Comparison of ENCODE assay signal across 8 cellular contexts in genomic region chr17:75845058-75845711, GRCh38. TPM values are rescaled to one million over a fixed set of nuclear protein-coding genes. Genes with fewer than 3 reads are reported as not detected.
DNase-seq lines count a peak whose midpoint lies in the region; ATAC-seq and TF ChIP-seq lines count a peak whose summit lies in the region.

No MANE protein-coding gene starts in this region.

- peak; percentile 79 for TF ChIP-seq CTCF in BE2C (IDR thresholded peaks at IDR 0.05; ENCODE audit: low read depth, low read length)
- TF ChIP-seq CTCF in esophagus muscularis mucosa (IDR thresholded peaks at IDR 0.05): peak; percentile 68 to 92 (median 69)
- peak; percentile 73 to 89 (median 83) for TF ChIP-seq CTCF in tibial nerve (IDR thresholded peaks at IDR 0.05)

- H3K36me3 Mint-ChIP-seq in naive thymus-derived CD4-positive, alpha-beta T cell: peaks cover 0 to 28% (median 10%) of the 10 kb centered on the region in 5 donors

- peaks cover 4 to 36% (median 19%) of the 10 kb centered on the region in 7 donors for H3K4me1 Mint-ChIP-seq in naive thymus-derived CD4-positive, alpha-beta T cell

- no peaks in the 10 kb centered on the region for H3K27me3 Mint-ChIP-seq in naive thymus-derived CD4-positive, alpha-beta T cell

- H3K36me3 ChIP-seq in BE2C (peaks cover 15% of the 10 kb centered on the region), esophagus muscularis mucosa (peaks cover 39 to 67% (median 48%) of the 10 kb centered on the region in 4 donors), tibial nerve (peaks cover 0 to 81% (median 39%) of the 10 kb centered on the region in 3 donors)
- H3K36me3 ChIP-seq in naive thymus-derived CD4-positive, alpha-beta T cell (ENCODE audit: control insufficient read depth in 2 of 3, insufficient read depth in 3 of 3, low read length in 3 of 3): peaks cover 7 to 66% (median 21%) of the 10 kb centered on the region in 3 experiments

- no peaks in the 10 kb centered on the region for H3K27me3 ChIP-seq in BE2C
- no peaks in the 10 kb centered on the region for H3K27me3 ChIP-seq in esophagus muscularis mucosa
- H3K27me3 ChIP-seq in naive thymus-derived CD4-positive, alpha-beta T cell (ENCODE audit: control insufficient read depth in 2 of 2, insufficient read depth in 2 of 2, low read length in 2 of 2): no peaks in the 10 kb centered on the region
- no peaks in the 10 kb centered on the region for H3K27me3 ChIP-seq in tibial nerve

- H3K9me3 ChIP-seq in BE2C (no peaks in the 10 kb centered on the region), esophagus muscularis mucosa (no peaks in the 10 kb centered on the region), tibial nerve (no peaks in the 10 kb centered on the region)
- no peaks in the 10 kb centered on the region for H3K9me3 ChIP-seq in naive thymus-derived CD4-positive, alpha-beta T cell (ENCODE audit: control insufficient read depth in 2 of 3, low read length in 3 of 3)

- H3K27ac Mint-ChIP-seq in naive thymus-derived CD4-positive, alpha-beta T cell: peak overlapping the region in 8 of 9 donors; percentile 28 to 98 (median 62)

- TF ChIP-seq EP300 in esophagus muscularis mucosa (IDR thresholded peaks at IDR 0.05) (no peak), tibial nerve (IDR thresholded peaks at IDR 0.05) (peak in 1 of 2 donors; percentile 32)

- ATAC-seq in GM18868 (IDR thresholded peaks at IDR 0.05; ENCODE audit: unreplicated experiment) (peak; percentile 66), HG03066 (IDR thresholded peaks at IDR 0.05; ENCODE audit: low read depth, unreplicated experiment) (peak; percentile 78)
- ATAC-seq in naive thymus-derived CD4-positive, alpha-beta T cell: peak; percentile 68

- POLR2A ChIA-PET in naive thymus-derived CD4-positive, alpha-beta T cell (lab: Charles Lee): interaction anchor here (1.0 to 16.6 kb wide), 12 partner anchors 9 to 92 kb away, joined by 4 to 238 read pairs (median 14); partner anchors contain the start of genes TRIM47, TRIM65, UNK and WBP2

- DNase-seq in BE2C: peak; percentile 94
- peak; percentile 61 for DNase-seq in NCI-H69 (lab: John Stamatoyannopoulos, UW)
- DNase-seq in activated CD8-positive, alpha-beta memory T cell treated with anti-CD3 and anti-CD28 coated beads, Interleukin-2, amount 50 U/mL, for 4 hours: peak; percentile 60
- DNase-seq in esophagus muscularis mucosa (ENCODE audit: extremely low spot score): no peak
- peak in 7 of 9 donors; percentile 41 to 67 (median 46) for DNase-seq in naive thymus-derived CD4-positive, alpha-beta T cell
- peak; percentile 59 to 66 for DNase-seq in tibial nerve (ENCODE audit: low spot score in 2 of 2)

- H3K9me3 Mint-ChIP-seq in naive thymus-derived CD4-positive, alpha-beta T cell: no peaks in the 10 kb centered on the region

- CTCF ChIA-PET in naive thymus-derived CD4-positive, alpha-beta T cell (lab: Charles Lee): interaction anchor here (0.6 to 3.3 kb wide), 4 partner anchors 10 to 161 kb away, joined by 3 to 17 read pairs (median 12); partner anchors contain the start of gene WBP2

- H3K27ac ChIP-seq in esophagus muscularis mucosa (replicated peaks in 1 of 4): peak overlapping the region; percentile 71 to 73 (median 72)
- peak overlapping the region; percentile 97 for H3K27ac ChIP-seq in naive thymus-derived CD4-positive, alpha-beta T cell (ENCODE audit: low read depth, low read length)
- H3K27ac ChIP-seq in tibial nerve: peak overlapping the region; percentile 36 to 85 (median 80)

- H3K4me1 ChIP-seq in BE2C: peaks cover 15% of the 10 kb centered on the region
- peaks cover 57 to 63% (median 60%) of the 10 kb centered on the region in 4 donors for H3K4me1 ChIP-seq in esophagus muscularis mucosa
- peaks cover 21 to 30% of the 10 kb centered on the region in 2 donors for H3K4me1 ChIP-seq in naive thymus-derived CD4-positive, alpha-beta T cell (ENCODE audit: control insufficient read depth in 2 of 2, insufficient read depth in 2 of 2, low read length in 2 of 2)
- H3K4me1 ChIP-seq in tibial nerve: peaks cover 0 to 59% (median 19%) of the 10 kb centered on the region in 4 donors

- peak overlapping the region in 9 of 10 donors; percentile 34 to 93 (median 50) for H3K4me3 Mint-ChIP-seq in naive thymus-derived CD4-positive, alpha-beta T cell

- 43% methylated on average over 11 of the region's 21 CpGs for WGBS in esophagus muscularis mucosa
- 39 to 43% methylated on average over 9 to 21 of the region's 21 CpGs for WGBS in tibial nerve, 2 donors

- peak; percentile 27 for TF ChIP-seq POLR2A in esophagus muscularis mucosa (IDR thresholded peaks at IDR 0.05; ENCODE audit: low read depth)
- no peak for TF ChIP-seq POLR2A in tibial nerve (IDR thresholded peaks at IDR 0.05)

- H3K4me3 ChIP-seq in BE2C (ENCODE audit: low read depth, low read length) (no peak overlapping the region), esophagus muscularis mucosa (peak overlapping the region in 2 of 4 donors; percentile 5 to 28), tibial nerve (no peak overlapping the region)
- no peak overlapping the region for H3K4me3 ChIP-seq in naive thymus-derived CD4-positive, alpha-beta T cell (ENCODE audit: low read length)

- intact Hi-C loops in esophagus muscularis mucosa (cut with DNase I): loop anchor here (5.0 kb wide), 1 partner anchor 37 kb away; no protein-coding TSS in a partner anchor
- intact Hi-C loops in naive thymus-derived CD4-positive, alpha-beta T cell (cut with micrococcal nuclease): loop anchor here in 1 of 2 donors (2.0 kb wide), 1 partner anchor 16 kb away; no protein-coding TSS in a partner anchor

RNA-seq across cellular contexts. Expression of gene UNC13D, which starts 1.0 kb away (rescaled TPM):
- polyA plus RNA-seq in BE2C (2012; ENCODE audit: insufficient read depth, insufficient read length, low read depth): 23.0 TPM
- total RNA-seq in esophagus muscularis mucosa (1 to 10 TPM; 5.9 to 10.0 (median 9.0) TPM), tibial nerve (10 to 100 TPM; 10.5 to 53.1 (median 22.6) TPM)
- 100 to 1,000 TPM; 145 to 201 (median 152) TPM for total RNA-seq in naive thymus-derived CD4-positive, alpha-beta T cell
- polyA plus RNA-seq in naive thymus-derived CD4-positive, alpha-beta T cell: 10 to 100 TPM; 44.5 to 83.3 TPM

RNA-seq across cellular contexts. Expression of gene WBP2, which starts 9.9 kb away (rescaled TPM):
- 228 TPM for polyA plus RNA-seq in BE2C (2012; ENCODE audit: insufficient read depth, insufficient read length, low read depth)
- total RNA-seq in esophagus muscularis mucosa (10 to 100 TPM; 48.2 to 95.8 (median 85.2) TPM), tibial nerve (10 to 100 TPM; 63.5 to 79.7 (median 71.0) TPM)
- 100 to 1,000 TPM in 3 of 5 experiments, 10 to 100 TPM in 2; 87.7 to 159 (median 112) TPM for total RNA-seq in naive thymus-derived CD4-positive, alpha-beta T cell
- 10 to 100 TPM; 84.8 to 99.4 TPM for polyA plus RNA-seq in naive thymus-derived CD4-positive, alpha-beta T cell

RNA-seq across cellular contexts. Expression of gene TRIM47, which starts 33.2 kb away (rescaled TPM):
- 35.9 TPM for polyA plus RNA-seq in BE2C (2012; ENCODE audit: insufficient read depth, insufficient read length, low read depth)
- 100 to 1,000 TPM in 1 of 4 donors, 10 to 100 TPM in 3; 67.8 to 147 (median 81.9) TPM for total RNA-seq in esophagus muscularis mucosa
- total RNA-seq in naive thymus-derived CD4-positive, alpha-beta T cell: 10 to 100 TPM in 1 of 5 experiments, 1 to 10 TPM in 4; 2.5 to 25.6 (median 8.7) TPM
- 1 to 10 TPM; 6.3 to 7.7 TPM for polyA plus RNA-seq in naive thymus-derived CD4-positive, alpha-beta T cell
- 10 to 100 TPM; 47.4 to 79.0 (median 57.0) TPM for total RNA-seq in tibial nerve

RNA-seq across cellular contexts. Expression of gene TRIM65, which starts 51.6 kb away (rescaled TPM):
- 34.1 TPM for polyA plus RNA-seq in BE2C (2012; ENCODE audit: insufficient read depth, insufficient read length, low read depth)
- total RNA-seq in esophagus muscularis mucosa: 10 to 100 TPM; 13.3 to 36.4 (median 27.4) TPM
- 10 to 100 TPM; 20.9 to 37.7 (median 29.6) TPM for total RNA-seq in naive thymus-derived CD4-positive, alpha-beta T cell
- polyA plus RNA-seq in naive thymus-derived CD4-positive, alpha-beta T cell: 10 to 100 TPM; 14.9 to 29.6 TPM
- total RNA-seq in tibial nerve: 10 to 100 TPM; 40.2 to 68.1 (median 41.5) TPM

RNA-seq across cellular contexts. Expression of gene MRPL38, which starts 59.5 kb away (rescaled TPM):
- 342 TPM for polyA plus RNA-seq in BE2C (2012; ENCODE audit: insufficient read depth, insufficient read length, low read depth)
- 10 to 100 TPM; 32.5 to 61.7 (median 44.1) TPM for total RNA-seq in esophagus muscularis mucosa
- total RNA-seq in naive thymus-derived CD4-positive, alpha-beta T cell: 100 to 1,000 TPM in 4 of 5 experiments, 10 to 100 TPM in 1; 81.0 to 154 (median 128) TPM
- polyA plus RNA-seq in naive thymus-derived CD4-positive, alpha-beta T cell: 10 to 100 TPM; 64.6 to 72.2 TPM
- total RNA-seq in tibial nerve: 100 to 1,000 TPM in 1 of 4 donors, 10 to 100 TPM in 3; 56.8 to 118 (median 76.2) TPM
